In genomic region chr20:37922016-37922415, GRCh38 we compare ENCODE assay signal across 12 cellular contexts. TPM values are rescaled to one million over a fixed set of nuclear protein-coding genes. Genes with fewer than 3 reads are reported as not detected.
DNase-seq lines count a peak whose midpoint lies in the region; ATAC-seq, FAIRE-seq and TF ChIP-seq lines count a peak whose summit lies in the region.
"Had no signal": no experiment of that assay in that cellular context is flagged by ENCODE, and none has a peak within 500 bp of the region (broad histone marks: within the 10 kb centered on the region; RNA-seq: fewer than 3 reads in every experiment).

No MANE protein-coding gene starts in this region.

- H3K4me3 ChIP-seq in tibial artery = no peak overlapping the region
- H3K4me3 ChIP-seq in CD4-positive, alpha-beta memory T cell (ENCODE audit: low read length in 2 of 2) = no peak overlapping the region

- no peak overlapping the region for H3K4me3 Mint-ChIP-seq in activated CD4-positive, alpha-beta memory T cell treated with anti-CD3 and anti-CD28 coated beads, Interleukin-2, amount 10 ng/mL, durations not matched to agents 7 days and 5 days
- no peak overlapping the region for H3K4me3 Mint-ChIP-seq in CD4-positive, alpha-beta memory T cell

- POLR2A ChIA-PET in activated CD4-positive, alpha-beta memory T cell treated with anti-CD3 and anti-CD28 coated beads, Interleukin-2, amount 10 ng/mL, durations not matched to agents 7 days and 5 days (lab: Charles Lee) = no interaction called here
- POLR2A ChIA-PET in CD4-positive, alpha-beta memory T cell (lab: Charles Lee; ENCODE audit: partially characterized antibody) = no interaction called here

- no peaks in the 10 kb centered on the region for H3K36me3 Mint-ChIP-seq in activated CD4-positive, alpha-beta memory T cell treated with anti-CD3 and anti-CD28 coated beads, Interleukin-2, amount 10 ng/mL, durations not matched to agents 7 days and 5 days (ENCODE audit: low read depth)
- no peaks in the 10 kb centered on the region for H3K36me3 Mint-ChIP-seq in CD4-positive, alpha-beta memory T cell

- peaks cover 13% of the 10 kb centered on the region for H3K4me1 Mint-ChIP-seq in activated CD4-positive, alpha-beta memory T cell treated with anti-CD3 and anti-CD28 coated beads, Interleukin-2, amount 10 ng/mL, durations not matched to agents 7 days and 5 days
- peaks cover 0 to 2% (median 0%) of the 10 kb centered on the region in 4 donors for H3K4me1 Mint-ChIP-seq in CD4-positive, alpha-beta memory T cell

- FAIRE-seq in GM18507 (lab: Jason Lieb, UNC) = peak; percentile 89

- intact Hi-C loops in tibial artery (cut with DNase I; ENCODE audit: low total_unique reads) = no loop called here
- intact Hi-C loops in left ventricle myocardium superior (cut with micrococcal nuclease) = no loop called here
- intact Hi-C loops in CD4-positive, alpha-beta memory T cell (cut with micrococcal nuclease) = no loop called here

- no peak overlapping the region for H3K27ac Mint-ChIP-seq in activated CD4-positive, alpha-beta memory T cell treated with anti-CD3 and anti-CD28 coated beads, Interleukin-2, amount 10 ng/mL, durations not matched to agents 7 days and 5 days
- no peak overlapping the region for H3K27ac Mint-ChIP-seq in CD4-positive, alpha-beta memory T cell

- ATAC-seq in GM19452 (IDR thresholded peaks at IDR 0.05; ENCODE audit: unreplicated experiment) = peak; percentile 70
- peak; percentile 68 for ATAC-seq in HG02938 (IDR thresholded peaks at IDR 0.05; ENCODE audit: unreplicated experiment)
- ATAC-seq in left ventricle myocardium superior = no peak

- peaks cover 0 to 67% of the 10 kb centered on the region in 2 donors for H3K27me3 ChIP-seq in tibial artery
- H3K27me3 ChIP-seq in CD4-positive, alpha-beta memory T cell (ENCODE audit: insufficient read depth, low read length) = no peaks in the 10 kb centered on the region

- no peaks in the 10 kb centered on the region for H3K4me1 ChIP-seq in tibial artery
- no peaks in the 10 kb centered on the region for H3K4me1 ChIP-seq in CD4-positive, alpha-beta memory T cell (ENCODE audit: insufficient read depth, low read length)
- H3K4me1 ChIP-seq: parathyroid adenoma had no signal

- TF ChIP-seq CTCF in tibial artery (IDR thresholded peaks at IDR 0.05) = no peak

- no peak for DNase-seq in GM18507 (ENCODE audit: extremely low spot score, insufficient read length, low read depth)
- peak; percentile 32 for DNase-seq in activated CD4-positive, alpha-beta memory T cell treated with anti-CD3 and anti-CD28 coated beads, Interleukin-2, amount 10 ng/mL, durations not matched to agents 7 days and 5 days
- DNase-seq in tibial artery = no peak
- no peak for DNase-seq in left ventricle myocardium superior
- DNase-seq in CD4-positive, alpha-beta memory T cell = no peak
- DNase-seq in NCI-H1930 (lab: John Stamatoyannopoulos, UW) = no peak
- DNase-seq: activated CD8-positive, alpha-beta memory T cell treated with anti-CD3 and anti-CD28 coated beads for 24 hours; brain microvascular endothelial cell; NCI-H2081 treated with DMSO at 0.1 percent for 48 hours had no signal

- CTCF ChIA-PET in activated CD4-positive, alpha-beta memory T cell treated with anti-CD3 and anti-CD28 coated beads, Interleukin-2, amount 10 ng/mL, durations not matched to agents 7 days and 5 days (lab: Charles Lee) = no interaction called here
- CTCF ChIA-PET in CD4-positive, alpha-beta memory T cell (lab: Charles Lee; ENCODE audit: partially characterized antibody) = no interaction called here

- no peaks in the 10 kb centered on the region for H3K36me3 ChIP-seq in tibial artery
- H3K36me3 ChIP-seq in CD4-positive, alpha-beta memory T cell (ENCODE audit: insufficient read depth, low read length) = no peaks in the 10 kb centered on the region
- H3K36me3 ChIP-seq: brain microvascular endothelial cell had no signal

- H3K27ac ChIP-seq in tibial artery = no peak overlapping the region
- no peak overlapping the region for H3K27ac ChIP-seq in CD4-positive, alpha-beta memory T cell (ENCODE audit: low read depth, low read length)
- H3K27ac ChIP-seq: brain microvascular endothelial cell, parathyroid adenoma had no signal

- H3K27me3 Mint-ChIP-seq in activated CD4-positive, alpha-beta memory T cell treated with anti-CD3 and anti-CD28 coated beads, Interleukin-2, amount 10 ng/mL, durations not matched to agents 7 days and 5 days = peaks cover 5% of the 10 kb centered on the region
- peaks cover 4 to 14% of the 10 kb centered on the region in 2 donors for H3K27me3 Mint-ChIP-seq in CD4-positive, alpha-beta memory T cell

- no peaks in the 10 kb centered on the region for H3K9me3 Mint-ChIP-seq in activated CD4-positive, alpha-beta memory T cell treated with anti-CD3 and anti-CD28 coated beads, Interleukin-2, amount 10 ng/mL, durations not matched to agents 7 days and 5 days
- H3K9me3 Mint-ChIP-seq in CD4-positive, alpha-beta memory T cell = no peaks in the 10 kb centered on the region

- H3K9me3 ChIP-seq in tibial artery = no peaks in the 10 kb centered on the region
- no peaks in the 10 kb centered on the region for H3K9me3 ChIP-seq in CD4-positive, alpha-beta memory T cell (ENCODE audit: control insufficient read depth in 1 of 2, low read length in 2 of 2)

RNA-seq across cellular contexts. Expression of gene VSTM2L, which starts 19.1 kb away (rescaled TPM):
- total RNA-seq in activated CD4-positive, alpha-beta memory T cell treated with anti-CD3 and anti-CD28 coated beads, Interleukin-2, amount 10 ng/mL, durations not matched to agents 7 days and 5 days = under 1 TPM in 1 of 2 experiments, not detected in 1; 0.20 TPM
- total RNA-seq in left ventricle myocardium superior = 10.3 TPM
- not detected for total RNA-seq in CD4-positive, alpha-beta memory T cell
- not detected for polyA plus RNA-seq in CD4-positive, alpha-beta memory T cell
